In genomic region chr18:51039138-51040112, GRCh38 we compare ENCODE assay signal across 8 cellular contexts. TPM values are rescaled to one million over a fixed set of nuclear protein-coding genes. Genes with fewer than 3 reads are reported as not detected.
DNase-seq lines count a peak whose midpoint lies in the region; ATAC-seq, FAIRE-seq and TF ChIP-seq lines count a peak whose summit lies in the region.
"Had no signal": no experiment of that assay in that cellular context is flagged by ENCODE, and none has a peak within 500 bp of the region (broad histone marks: within the 10 kb centered on the region; RNA-seq: fewer than 3 reads in every experiment).

No MANE protein-coding gene starts in this region.

- H3K9me3 Mint-ChIP-seq in HFFc6 = no peaks in the 10 kb centered on the region
- no peaks in the 10 kb centered on the region for H3K9me3 Mint-ChIP-seq in neural crest cell

- FAIRE-seq in GM12878 (lab: Jason Lieb, UNC) = no peak
- FAIRE-seq: GM12891 had no signal

- RAD21 ChIA-PET in GM12878 (lab: Charles Lee; ENCODE audit: unreplicated experiment) = interaction anchor here (1.2 to 1.4 kb wide), 2 partner anchors 10 to 219 kb away, joined by 3 to 4 read pairs; partner anchors contain the start of gene SMAD4

- H3K4me1 ChIP-seq in GM12878 (ENCODE audit: control insufficient read depth, insufficient read depth, low read length) = peaks cover 2% of the 10 kb centered on the region

- no peaks in the 10 kb centered on the region; the same call in 2 of the 3 replicates for H3K9me3 ChIP-seq in GM12878 (replicated peaks; ENCODE audit: control insufficient read depth, insufficient read depth, low read length)

- TF ChIP-seq CTCF in HFFc6 (IDR thresholded peaks at IDR 0.05) (no peak), GM12878 (IDR thresholded peaks at IDR 0.05 in 2 of 3, conservative IDR thresholded peaks at IDR 0.05 in 1 of 3; ENCODE audit: control insufficient read depth in 2 of 3, extremely low read depth in 1 of 3, insufficient read depth in 1 of 3, low read depth in 3 of 3, low read length in 3 of 3) (no peak), neural crest cell (conservative IDR thresholded peaks at IDR 0.05) (no peak)

- H3K4me3 ChIP-seq in GM12878 = no peak overlapping the region

- POLR2A ChIA-PET in GM12878 (lab: Charles Lee) = interaction anchor here (1.2 to 1.9 kb wide), 2 partner anchors 10 to 72 kb away, joined by 3 to 14 read pairs; partner anchors contain the start of gene SMAD4

- H3K27me3 ChIP-seq in GM12878 (replicated peaks in 1 of 2; ENCODE audit: control insufficient read depth in 2 of 2, insufficient read depth in 2 of 2, low read length in 1 of 2) = no peaks in the 10 kb centered on the region

- H4K20me1 ChIP-seq in GM12878 (ENCODE audit: control insufficient read depth, insufficient read depth) = peaks cover 4% of the 10 kb centered on the region; the same call in 1 of the 2 replicates

- CTCF ChIA-PET in GM12878 (lab: Yijun Ruan, JAX) = interaction anchor here (1.4 to 6.8 kb wide), 5 partner anchors 10 to 219 kb away, joined by 3 to 43 read pairs (median 4); no protein-coding TSS in a partner anchor

- no peak for TF ChIP-seq EP300 in GM12878 (IDR thresholded peaks at IDR 0.05; ENCODE audit: borderline replicate concordance in 1 of 2, control insufficient read depth in 1 of 2, low read depth in 2 of 2, low read length in 2 of 2)

- DNase-seq in HFFc6 (no peak), GM12878 (ENCODE audit: low read depth, low spot score) (no peak), neural crest cell (ENCODE audit: low read depth, low spot score) (no peak), occipital lobe (lab: John Stamatoyannopoulos, UW) (no peak), NCI-H2029 treated with DMSO at 0.1 percent for 48 hours (lab: John Stamatoyannopoulos, UW) (no peak), NCI-H345 (lab: John Stamatoyannopoulos, UW) (no peak)

- no peak overlapping the region for H2AFZ ChIP-seq in GM12878 (ENCODE audit: control insufficient read depth, low read depth, low read length)

- no TSS peak for BruUV-seq in GM12878 (replicated peaks; lab: Mats Ljungman, UMichigan)

- SMC1A ChIA-PET in GM12878 (lab: Charles Lee; ENCODE audit: uncharacterized antibody, unreplicated experiment) = interaction anchor here (1.2 to 5.1 kb wide), 7 partner anchors 8 to 220 kb away, joined by 3 to 23 read pairs (median 4); partner anchors contain the start of genes ELAC1, MRO and SMAD4

- H3K27ac ChIP-seq in GM12878 (ENCODE audit: control insufficient read depth, insufficient read depth) = no peak overlapping the region

- H3K27me3 Mint-ChIP-seq in HFFc6 (ENCODE audit: insufficient read depth) (no peaks in the 10 kb centered on the region; the same call in 1 of the 2 replicates), neural crest cell (ENCODE audit: low read depth) (no peaks in the 10 kb centered on the region)

- no peak overlapping the region for H3K4me2 ChIP-seq in GM12878 (ENCODE audit: control insufficient read depth, insufficient read depth)

- in situ Hi-C loops in GM12878 (cut with MboI) = loop anchor here (10.0 to 25.0 kb wide), 2 partner anchors 225 to 1552 kb away; partner anchors contain the start of genes C18orf32 and RPL17

- peaks cover 14% of the 10 kb centered on the region for H3K36me3 Mint-ChIP-seq in HFFc6 (ENCODE audit: low read depth)
- H3K36me3 Mint-ChIP-seq in neural crest cell (ENCODE audit: low read depth) = peaks cover 5% of the 10 kb centered on the region

- peak; percentile 80 for ATAC-seq in GM18868 (IDR thresholded peaks at IDR 0.05; ENCODE audit: unreplicated experiment)
- ATAC-seq in GM12878 = peak; percentile 55

- no peak overlapping the region for H3K9ac ChIP-seq in GM12878 (ENCODE audit: control insufficient read depth, insufficient read depth, low read length)

- H3K4me3 Mint-ChIP-seq in HFFc6 = no peak overlapping the region; the same call in 1 of the 2 replicates
- H3K4me3 Mint-ChIP-seq in neural crest cell = no peak overlapping the region

- TF ChIP-seq RAD21 in GM12878 (IDR thresholded peaks at IDR 0.05; ENCODE audit: insufficient read depth, low read depth, low read length) = no peak

- H3K27ac Mint-ChIP-seq in HFFc6 = peak overlapping the region; percentile 26
- peak overlapping the region; percentile 46 for H3K27ac Mint-ChIP-seq in neural crest cell (ENCODE audit: unreplicated experiment)

- peaks cover 85% of the 10 kb centered on the region for H3K79me2 ChIP-seq in GM12878 (ENCODE audit: control insufficient read depth, insufficient read depth, low read length)

- WGBS in GM12878 (ENCODE audit: insufficient coverage, insufficient replicate concordance, low lambda C conversion rate, missing lambda C conversion rate) = 58% methylated on average over 6 of the region's 8 CpGs

- TF ChIP-seq POLR2A in GM12878 (IDR thresholded peaks at IDR 0.05; ENCODE audit: low read depth, low read length) = no peak

- intact Hi-C loops in GM12878 (cut with micrococcal nuclease; ENCODE audit: unreplicated experiment) = no loop called here

- H3K4me1 Mint-ChIP-seq in HFFc6 (ENCODE audit: low read depth) = peaks cover 56% of the 10 kb centered on the region
- H3K4me1 Mint-ChIP-seq in neural crest cell = peaks cover 49% of the 10 kb centered on the region

- H3K36me3 ChIP-seq in GM12878 (ENCODE audit: control insufficient read depth in 2 of 2, insufficient read depth in 2 of 2, low read length in 1 of 2) = no peaks in the 10 kb centered on the region

TF ChIP-seq in GM12878, 131 proteins besides CTCF, POLR2A, EP300 and RAD21 (continues in another document):
- TF ChIP-seq MYC (IDR thresholded peaks at IDR 0.05; ENCODE audit: insufficient read depth, insufficient read length, insufficient replicate concordance, low read length, severe bottlenecking) = no peak
- no peak for TF ChIP-seq SP1 (IDR thresholded peaks at IDR 0.05; ENCODE audit: low read depth, low read length)
- TF ChIP-seq LARP7 (IDR thresholded peaks at IDR 0.05) = no peak
- TF ChIP-seq CHD4 (IDR thresholded peaks at IDR 0.05) = no peak
- no peak for TF ChIP-seq ZNF592 (IDR thresholded peaks at IDR 0.05)
- TF ChIP-seq GATAD2B (conservative IDR thresholded peaks at IDR 0.05; ENCODE audit: low read depth) = no peak
- TF ChIP-seq IKZF1 (conservative IDR thresholded peaks at IDR 0.05) = no peak
- TF ChIP-seq NFYA (IDR thresholded peaks at IDR 0.05; ENCODE audit: borderline replicate concordance, low read depth, low read length) = no peak
- TF ChIP-seq, protein P1, sequence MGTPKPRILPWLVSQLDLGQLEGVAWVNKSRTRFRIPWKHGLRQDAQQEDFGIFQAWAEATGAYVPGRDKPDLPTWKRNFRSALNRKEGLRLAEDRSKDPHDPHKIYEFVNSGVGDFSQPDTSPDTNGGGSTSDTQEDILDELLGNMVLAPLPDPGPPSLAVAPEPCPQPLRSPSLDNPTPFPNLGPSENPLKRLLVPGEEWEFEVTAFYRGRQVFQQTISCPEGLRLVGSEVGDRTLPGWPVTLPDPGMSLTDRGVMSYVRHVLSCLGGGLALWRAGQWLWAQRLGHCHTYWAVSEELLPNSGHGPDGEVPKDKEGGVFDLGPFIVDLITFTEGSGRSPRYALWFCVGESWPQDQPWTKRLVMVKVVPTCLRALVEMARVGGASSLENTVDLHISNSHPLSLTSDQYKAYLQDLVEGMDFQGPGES (IDR thresholded peaks at IDR 0.05) = no peak

RNA-seq across cellular contexts. Expression of gene SMAD4, which starts 9.4 kb away (rescaled TPM):
- total RNA-seq in HFFc6 (2021; fragmentation: NEBNext Ultra II Directional; extraction: Animal tissue kit (Norgen Biotek cat#: 25700)) = 10 to 100 TPM; 77.2 to 97.9 (median 84.0) TPM
- 206 and 224 TPM in 2 replicates for total RNA-seq in GM12878 (2013; cell fraction: nucleolus; rRNA removed)
- total RNA-seq in GM12878 (2014; rRNA removed) (60.4 and 70.7 TPM in 2 replicates), GM12878 (2014; rRNA removed; fragmentation: Illumina TruSeq; extraction: Trizol) (34.2 and 34.9 TPM in 2 replicates), GM12878 (2021) (57.5 and 64.5 TPM in 2 replicates), neural crest cell (148 and 151 TPM in 2 replicates), occipital lobe (80.2 TPM)
- 14.6 TPM for polyA plus RNA-seq in GM12878 (2011; ENCODE audit: low read depth)
- polyA plus RNA-seq in GM12878 (2011; rRNA removed) (81.7 and 99.9 TPM in 2 replicates), GM12878 (2014; fragmentation: Illumina TruSeq; extraction: Trizol) (45.7 and 70.1 TPM in 2 replicates), GM12878 (2014; fragmentation: Nextera tagmentation; extraction: Ambion mirVana) (10 to 100 TPM in 1 of 2 experiments, 1 to 10 TPM in 1; 9.6 to 13.3 TPM), GM12878 (2014; rRNA removed) (25.2 and 28.5 TPM in 2 replicates), GM12878 (2016; fragmentation: Nextera tagmentation; extraction: Ambion mirVana) (10 to 100 TPM; 10.3 to 40.8 TPM)
- 42.4 and 59.6 TPM in 2 replicates for polyA plus RNA-seq in GM12878 (2011; cell fraction: cytosol; rRNA removed)
- polyA plus RNA-seq in GM12878 (2011; cell fraction: nucleus; rRNA removed) = 48.1 and 49.9 TPM in 2 replicates
- 20.3 and 34.9 TPM in 2 replicates for polyA plus RNA-seq in GM12878 (2012)
- 70.0 and 177 TPM in 2 replicates for polyA minus RNA-seq in GM12878 (2011; rRNA and poly(A)+ RNA removed)
- 29.0 and 32.4 TPM in 2 replicates for polyA minus RNA-seq in GM12878 (2011; cell fraction: cytosol; rRNA and poly(A)+ RNA removed)
- 15.7 and 30.4 TPM in 2 replicates for polyA minus RNA-seq in GM12878 (2011; cell fraction: nucleus; rRNA and poly(A)+ RNA removed)
